In the genomic region with DNA sequence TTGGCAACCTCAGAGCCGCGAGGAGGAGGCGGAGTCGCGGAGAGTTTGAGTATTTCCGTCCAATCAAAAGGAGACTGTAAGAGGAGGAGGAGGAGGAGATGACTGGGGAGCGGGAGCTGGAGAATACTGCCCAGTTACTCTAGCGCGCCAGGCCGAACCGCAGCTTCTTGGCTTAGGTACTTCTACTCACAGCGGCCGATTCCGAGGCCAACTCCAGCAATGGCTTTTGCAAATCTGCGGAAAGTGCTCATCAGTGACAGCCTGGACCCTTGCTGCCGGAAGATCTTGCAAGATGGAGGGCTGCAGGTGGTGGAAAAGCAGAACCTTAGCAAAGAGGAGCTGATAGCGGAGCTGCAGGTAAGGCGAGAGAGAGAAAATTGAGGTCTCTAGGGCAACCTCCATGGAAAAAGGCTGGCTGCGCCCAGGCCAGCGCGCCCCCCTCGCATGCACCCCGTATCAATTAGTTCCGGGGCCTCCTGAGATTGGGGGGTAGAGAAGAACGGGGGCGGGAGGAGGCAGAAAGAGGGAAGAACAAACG, we compare ENCODE assay signal across 8 cellular contexts. TPM values are rescaled to one million over a fixed set of nuclear protein-coding genes. Genes with fewer than 3 reads are reported as not detected.
DNase-seq lines count a peak whose midpoint lies in the region; ATAC-seq, FAIRE-seq and TF ChIP-seq lines count a peak whose summit lies in the region.

A gene (plus strand): TSS at position 131 of the 538 bp plus-strand sequence. CDS start 89 bp downstream, at position 220.

- peak; percentile 77 for ATAC-seq in GM19438 (IDR thresholded peaks at IDR 0.05; ENCODE audit: low read depth, unreplicated experiment)
- ATAC-seq in IMR-90 (ENCODE audit: low read depth): peak; percentile 79
- peak; percentile 81 for ATAC-seq in activated naive CD8-positive, alpha-beta T cell treated with anti-CD3 and anti-CD28 coated beads, Interleukin-2, amount 10 ng/mL, durations not matched to agents 7 days and 5 days (ENCODE audit: low read depth)
- peak; percentile 86 for ATAC-seq in Right ventricle myocardium superior (ENCODE audit: poor library complexity)
- peak; percentile 76 to 82 (median 80) for ATAC-seq in pancreas

- H3K4me3 Mint-ChIP-seq in CD4-positive, alpha-beta memory T cell: peak within 1 kb of the TSS; percentile 84 to 91 (median 88)
- H3K4me3 Mint-ChIP-seq in activated naive CD8-positive, alpha-beta T cell treated with anti-CD3 and anti-CD28 coated beads, Interleukin-2, amount 10 ng/mL, durations not matched to agents 7 days and 5 days: peak within 1 kb of the TSS; percentile 98

- peak in 2 of 5 donors; percentile 3 to 9 for DNase-seq in CD4-positive, alpha-beta memory T cell
- DNase-seq in IMR-90: peak; percentile 90
- peak; percentile 78 to 89 for DNase-seq in PC-9
- peak; percentile 70 for DNase-seq in activated naive CD8-positive, alpha-beta T cell treated with anti-CD3 and anti-CD28 coated beads, Interleukin-2, amount 10 ng/mL, durations not matched to agents 7 days and 5 days
- peak; percentile 82 for DNase-seq in Right ventricle myocardium superior
- DNase-seq in pancreas: peak; percentile 70 to 89 (median 77)

- no peak within 1 kb of the TSS for H3K27ac ChIP-seq in CD4-positive, alpha-beta memory T cell (ENCODE audit: low read depth, low read length)
- H3K27ac ChIP-seq in IMR-90 (ENCODE audit: insufficient read depth, low read length) (peak within 1 kb of the TSS; percentile 84), PC-9 (peak within 1 kb of the TSS; percentile 85), pancreas (peak within 1 kb of the TSS; percentile 66 to 87 (median 74)), urinary bladder (ENCODE audit: low read depth) (peak within 1 kb of the TSS; percentile 35)

- peak within 1 kb of the TSS; percentile 59 for H2BK5ac ChIP-seq in IMR-90 (ENCODE audit: low read depth, low read length, poor library complexity, severe bottlenecking)

- no peak for TF ChIP-seq CTCF in IMR-90 (conservative IDR thresholded peaks at IDR 0.05; ENCODE audit: low read depth, low read length)
- TF ChIP-seq CTCF in PC-9 (conservative IDR thresholded peaks at IDR 0.05): no peak
- TF ChIP-seq CTCF in pancreas (IDR thresholded peaks at IDR 0.05): no peak

- H3K9me3 Mint-ChIP-seq in CD4-positive, alpha-beta memory T cell: peaks cover 0 to 4% (median 0%) of the 10 kb centered on the region in 8 donors
- no peaks in the 10 kb centered on the region for H3K9me3 Mint-ChIP-seq in activated naive CD8-positive, alpha-beta T cell treated with anti-CD3 and anti-CD28 coated beads, Interleukin-2, amount 10 ng/mL, durations not matched to agents 7 days and 5 days

- no TSS peak for BruUV-seq in IMR-90 (replicated peaks; lab: Mats Ljungman, UMichigan)
- TSS peak; percentile 89 for BruUV-seq in PC-9 (replicated peaks; lab: Mats Ljungman, UMichigan)

- H3K27ac Mint-ChIP-seq in CD4-positive, alpha-beta memory T cell: no peak within 1 kb of the TSS
- H3K27ac Mint-ChIP-seq in activated naive CD8-positive, alpha-beta T cell treated with anti-CD3 and anti-CD28 coated beads, Interleukin-2, amount 10 ng/mL, durations not matched to agents 7 days and 5 days: peak within 1 kb of the TSS; percentile 95

- intact Hi-C loops in CD4-positive, alpha-beta memory T cell (cut with micrococcal nuclease): no loop called here
- intact Hi-C loops in IMR-90 (cut with micrococcal nuclease) (loop anchor here (5.0 kb wide), 2 partner anchors 65 to 1785 kb away; a partner anchor contains a TSS), PC-9 (cut with micrococcal nuclease; ENCODE audit: unreplicated experiment) (loop anchor here (1.0 to 2.0 kb wide), 5 partner anchors 19 to 99 kb away; a partner anchor contains a TSS), Right ventricle myocardium superior (cut with DNase I) (no loop called here), pancreas (cut with DNase I) (no loop called here)

- POLR2A ChIA-PET in CD4-positive, alpha-beta memory T cell (lab: Charles Lee; ENCODE audit: partially characterized antibody): no interaction called here
- POLR2A ChIA-PET in IMR-90 (lab: Charles Lee; ENCODE audit: unreplicated experiment): no interaction called here
- POLR2A ChIA-PET in PC-9 (lab: Charles Lee; ENCODE audit: unreplicated experiment): interaction anchor here (0.6 to 1.2 kb wide), 7 partner anchors 15 to 1146 kb away, joined by 4 to 42 read pairs (median 7); a partner anchor contains a TSS
- POLR2A ChIA-PET in activated naive CD8-positive, alpha-beta T cell treated with anti-CD3 and anti-CD28 coated beads, Interleukin-2, amount 10 ng/mL, durations not matched to agents 7 days and 5 days (lab: Charles Lee): interaction anchor here (0.7 to 1.2 kb wide), 7 partner anchors 12 to 464 kb away, joined by 3 to 4 read pairs (median 3); a partner anchor contains a TSS

- H3K4me3 ChIP-seq in CD4-positive, alpha-beta memory T cell (ENCODE audit: low read length in 2 of 2): peak within 1 kb of the TSS; percentile 61 to 84
- H3K4me3 ChIP-seq in IMR-90 (ENCODE audit: insufficient read depth, low read depth, low read length) (peak within 1 kb of the TSS; percentile 78), PC-9 (peak within 1 kb of the TSS; percentile 93), pancreas (peak within 1 kb of the TSS; percentile 10 to 75 (median 41)), urinary bladder (ENCODE audit: low read depth, low read length) (peak within 1 kb of the TSS; percentile 65)

- H3K9me1 ChIP-seq in IMR-90 (ENCODE audit: insufficient read depth, low read length): peaks cover 29% of the 10 kb centered on the region

- H2AK5ac ChIP-seq in IMR-90 (ENCODE audit: low read depth, low read length): 0 out of 2 replicates have a peak within 1 kb of the TSS, but pooled peaks have one; percentile 72

- peak within 1 kb of the TSS; percentile 84 for H3K14ac ChIP-seq in IMR-90 (replicated peaks; ENCODE audit: low read depth, low read length)

- TF ChIP-seq RAD21 in IMR-90 (IDR thresholded peaks at IDR 0.05; ENCODE audit: low read length): no peak

- CTCF ChIA-PET in CD4-positive, alpha-beta memory T cell (lab: Charles Lee; ENCODE audit: partially characterized antibody): no interaction called here
- CTCF ChIA-PET in IMR-90 (lab: Yijun Ruan, JAX) (interaction anchor here (0.9 kb wide), 1 partner anchor 37 kb away, joined by 3 read pairs; no protein-coding TSS in a partner anchor), PC-9 (lab: Charles Lee) (interaction anchor here (0.5 to 0.8 kb wide), 2 partner anchors 19 to 36 kb away, joined by 3 to 4 read pairs; no protein-coding TSS in a partner anchor)

- peak within 1 kb of the TSS; percentile 85; the same call in 1 of the 3 replicates for H2BK15ac ChIP-seq in IMR-90 (ENCODE audit: low read depth, low read length)

- no peaks in the 10 kb centered on the region for H3K9me2 ChIP-seq in PC-9 (ENCODE audit: insufficient read depth)

- H3K79me1 ChIP-seq in IMR-90 (ENCODE audit: low read depth in 1 of 2, low read length in 2 of 2): peaks cover 31 to 42% of the 10 kb centered on the region in 2 experiments

- TF ChIP-seq POLR2A in IMR-90 (IDR thresholded peaks at IDR 0.05; ENCODE audit: low read depth, low read length): peak; percentile 87

- H3K4me2 ChIP-seq in IMR-90 (ENCODE audit: low read depth, low read length) (peak within 1 kb of the TSS; percentile 82), PC-9 (peak within 1 kb of the TSS; percentile 98)

- H2AFZ ChIP-seq in IMR-90 (replicated peaks; ENCODE audit: low read length, poor library complexity) (peak within 1 kb of the TSS; percentile 91), PC-9 (peak within 1 kb of the TSS; percentile 74)

- H4K20me1 ChIP-seq in IMR-90 (ENCODE audit: insufficient read depth, low read length): peaks cover 34% of the 10 kb centered on the region
- H4K20me1 ChIP-seq in PC-9 (ENCODE audit: insufficient read depth): peaks cover 26% of the 10 kb centered on the region

- peak within 1 kb of the TSS; percentile 67 for H3K18ac ChIP-seq in IMR-90 (ENCODE audit: low read depth, low read length)

- H3K4me1 Mint-ChIP-seq in CD4-positive, alpha-beta memory T cell: peaks cover 2 to 19% (median 5%) of the 10 kb centered on the region in 4 donors
- peaks cover 43% of the 10 kb centered on the region for H3K4me1 Mint-ChIP-seq in activated naive CD8-positive, alpha-beta T cell treated with anti-CD3 and anti-CD28 coated beads, Interleukin-2, amount 10 ng/mL, durations not matched to agents 7 days and 5 days

- peaks cover 1 to 25% of the 10 kb centered on the region in 2 donors for H3K27me3 Mint-ChIP-seq in CD4-positive, alpha-beta memory T cell
- H3K27me3 Mint-ChIP-seq in activated naive CD8-positive, alpha-beta T cell treated with anti-CD3 and anti-CD28 coated beads, Interleukin-2, amount 10 ng/mL, durations not matched to agents 7 days and 5 days: peaks cover 15% of the 10 kb centered on the region

- peak within 1 kb of the TSS; percentile 84 for H2AK9ac ChIP-seq in IMR-90 (replicated peaks; ENCODE audit: low read depth, low read length, poor library complexity)

- peaks cover 4% of the 10 kb centered on the region for H3K4me1 ChIP-seq in CD4-positive, alpha-beta memory T cell (ENCODE audit: insufficient read depth, low read length)
- H3K4me1 ChIP-seq in IMR-90 (ENCODE audit: control insufficient read depth, insufficient read depth, low read length) (peaks cover 19% of the 10 kb centered on the region), PC-9 (replicated peaks; ENCODE audit: insufficient read depth) (peaks cover 34% of the 10 kb centered on the region), pancreas (peaks cover 4 to 28% (median 27%) of the 10 kb centered on the region in 3 donors), urinary bladder (ENCODE audit: insufficient read depth) (no peaks in the 10 kb centered on the region)

- H3K79me2 ChIP-seq in PC-9 (ENCODE audit: low read depth): peaks cover 47% of the 10 kb centered on the region

- H3K4ac ChIP-seq in IMR-90 (ENCODE audit: low read depth, low read length): peak within 1 kb of the TSS; percentile 97

- peak within 1 kb of the TSS; percentile 93 for H3K9ac ChIP-seq in IMR-90 (ENCODE audit: low read depth, low read length)

- H3K23ac ChIP-seq in IMR-90 (ENCODE audit: low read depth, low read length): peak within 1 kb of the TSS; percentile 95

- H3K36me3 ChIP-seq in CD4-positive, alpha-beta memory T cell (ENCODE audit: insufficient read depth, low read length): no peaks in the 10 kb centered on the region
- no peaks in the 10 kb centered on the region for H3K36me3 ChIP-seq in IMR-90 (ENCODE audit: control insufficient read depth, insufficient read depth, low read length)
- H3K36me3 ChIP-seq in PC-9 (ENCODE audit: low read depth): peaks cover 29% of the 10 kb centered on the region
- H3K36me3 ChIP-seq in pancreas: no peaks in the 10 kb centered on the region
- H3K36me3 ChIP-seq in urinary bladder (ENCODE audit: insufficient read depth): no peaks in the 10 kb centered on the region

- H4K8ac ChIP-seq in IMR-90 (ENCODE audit: low read depth in 2 of 2, low read length in 2 of 2): peak within 1 kb of the TSS; percentile 82 to 90

- H3K36me3 Mint-ChIP-seq in CD4-positive, alpha-beta memory T cell: peaks cover 0 to 6% of the 10 kb centered on the region in 2 donors
- peaks cover 15% of the 10 kb centered on the region for H3K36me3 Mint-ChIP-seq in activated naive CD8-positive, alpha-beta T cell treated with anti-CD3 and anti-CD28 coated beads, Interleukin-2, amount 10 ng/mL, durations not matched to agents 7 days and 5 days

- FAIRE-seq in pancreas (lab: Jason Lieb, UNC): no peak

- peak within 1 kb of the TSS; percentile 96 for H4K91ac ChIP-seq in IMR-90 (ENCODE audit: insufficient read depth, low read depth, low read length)

- dilution Hi-C loops in IMR-90 (cut with HindIII; ENCODE audit: low sequenced_read_pairs, unreplicated experiment): no loop called here

- peaks cover 14% of the 10 kb centered on the region; the same call in 1 of the 2 replicates for H3F3A ChIP-seq in PC-9 (ENCODE audit: insufficient read depth, low read depth)

- H3K56ac ChIP-seq in IMR-90 (ENCODE audit: extremely low read depth, insufficient read depth, low read length): peak within 1 kb of the TSS; percentile 92

- 4% methylated on average over 3 of the region's 27 CpGs; no CpG with 5 or more reads in 1 of the 2 experiments for WGBS in IMR-90 (ENCODE audit: extremely low coverage in 2 of 2, insufficient read length in 1 of 2), 2 experiments
- WGBS in pancreas, 2 donors: 0% methylated on average over 26 to 27 of the region's 27 CpGs
- whole genome bisulfite sequencing in urinary bladder: under 1% methylated on average over 27 of the region's 27 CpGs

- in situ Hi-C loops in IMR-90 (cut with MboI; ENCODE audit: low sequenced_read_pairs): no loop called here

- peaks cover 5% of the 10 kb centered on the region for H3K27me3 ChIP-seq in CD4-positive, alpha-beta memory T cell (ENCODE audit: insufficient read depth, low read length)
- H3K27me3 ChIP-seq in IMR-90 (ENCODE audit: control insufficient read depth, insufficient read depth, low read length) (peaks cover 11% of the 10 kb centered on the region), PC-9 (ENCODE audit: insufficient read depth, low read depth) (no peaks in the 10 kb centered on the region), pancreas (no peaks in the 10 kb centered on the region)

- peak within 1 kb of the TSS; percentile 89 for H2BK120ac ChIP-seq in IMR-90 (ENCODE audit: low read depth, low read length)

- peak within 1 kb of the TSS; percentile 78; the same call in 1 of the 2 replicates for H2BK20ac ChIP-seq in IMR-90 (ENCODE audit: low read depth, low read length)

- peak within 1 kb of the TSS; percentile 7 for H4K5ac ChIP-seq in IMR-90 (ENCODE audit: low read depth, low read length)

- no peaks in the 10 kb centered on the region for H3K9me3 ChIP-seq in CD4-positive, alpha-beta memory T cell (ENCODE audit: control insufficient read depth in 1 of 2, low read length in 2 of 2)
- H3K9me3 ChIP-seq in IMR-90 (ENCODE audit: control insufficient read depth, insufficient read depth, low read length) (no peaks in the 10 kb centered on the region), PC-9 (ENCODE audit: insufficient read depth, low read depth) (no peaks in the 10 kb centered on the region), pancreas (no peaks in the 10 kb centered on the region)

RNA-seq across cellular contexts. Expression of the gene that starts here (rescaled TPM):
- total RNA-seq in CD4-positive, alpha-beta memory T cell: 1 to 10 TPM; 1.5 to 3.1 TPM
- polyA plus RNA-seq in CD4-positive, alpha-beta memory T cell: 1 to 10 TPM; 2.7 to 2.8 TPM
- total RNA-seq in IMR-90 (2012; rRNA removed): 162 and 331 TPM in 2 replicates
- 69.1 and 87.9 TPM in 2 replicates for polyA plus RNA-seq in IMR-90 (2012; rRNA removed)
- polyA plus RNA-seq in IMR-90 (2012; cell fraction: cytosol; rRNA removed): 73.9 and 110 TPM in 2 replicates
- 85.5 and 118 TPM in 2 replicates for polyA plus RNA-seq in IMR-90 (2012; cell fraction: nucleus; rRNA removed; ENCODE audit: low replicate concordance)
- total RNA-seq in PC-9 (2021): 373 and 569 TPM in 2 replicates
- total RNA-seq in activated naive CD8-positive, alpha-beta T cell treated with anti-CD3 and anti-CD28 coated beads, Interleukin-2, amount 10 ng/mL, durations not matched to agents 7 days and 5 days: 100 to 1,000 TPM; 147 to 156 TPM
- total RNA-seq in Right ventricle myocardium superior: 10.5 TPM
- 100 to 1,000 TPM in 1 of 6 donors, 10 to 100 TPM in 5; 62.0 to 357 (median 71.8) TPM for total RNA-seq in pancreas
- 10 to 100 TPM; 28.2 to 46.2 TPM for polyA plus RNA-seq in pancreas
- total RNA-seq in urinary bladder: 51.3 TPM
- polyA plus RNA-seq in urinary bladder: 166 TPM

Comparison
In these comparisons a context has a peak if more than half of its experiments do, and no peak if none do; other contexts are left out.
1. RNA of the gene that starts here (polyA plus RNA-seq): 166 TPM in urinary bladder (single experiment), 69.1 to 118 TPM in IMR-90 and 28.2 to 46.2 TPM in pancreas; 2.7 to 2.8 TPM in CD4-positive, alpha-beta memory T cell; every median in the first group is over 4 times any median in the second.
2. H3K4me3 ChIP-seq: peak in every context shown above with its lines; median percentile 93 in PC-9; 78 in IMR-90; 72 in CD4-positive, alpha-beta memory T cell; 65 in urinary bladder; 41 in pancreas.
3. POLR2A ChIA-PET loops: an anchor here in PC-9 (0.6 to 1.2 kb wide) and activated naive CD8-positive, alpha-beta T cell treated with anti-CD3 and anti-CD28 coated beads, Interleukin-2, amount 10 ng/mL, durations not matched to agents 7 days and 5 days (0.7 to 1.2 kb wide); none called in CD4-positive, alpha-beta memory T cell and IMR-90.
4. intact Hi-C loops: an anchor here in IMR-90 (5.0 kb wide) and PC-9 (1.0 to 2.0 kb wide); none called in CD4-positive, alpha-beta memory T cell, Right ventricle myocardium superior and pancreas.
5. Peak in every context shown above with its lines, with median percentiles within 50 percentile points of each other: ATAC-seq.